ENCODE assay signal across 8 cellular contexts in genomic region chr5:131796793-131797693, GRCh38. TPM values are rescaled to one million over a fixed set of nuclear protein-coding genes. Genes with fewer than 3 reads are reported as not detected.
A peak's percentile ranks its signal among the peaks of the same experiment; 100 is the strongest.
DNase-seq lines count a peak whose midpoint lies in the region; ATAC-seq and TF ChIP-seq lines count a peak whose summit lies in the region.

Gene FNIP1 (minus strand): TSS chr5:131797017. CDS start chr5:131796921, 96 bp downstream.

- H3K4me1 ChIP-seq in parathyroid adenoma (no peaks in the 10 kb centered on the region), tibial nerve (peaks cover 0 to 43% (median 8%) of the 10 kb centered on the region in 4 donors)

- no peaks in the 10 kb centered on the region for H3K9me3 ChIP-seq in parathyroid adenoma (ENCODE audit: control insufficient read depth, low read length)
- H3K9me3 ChIP-seq in tibial nerve, result no peaks in the 10 kb centered on the region

- H3K4me2 ChIP-seq in parathyroid adenoma (ENCODE audit: low read length), result peak within 1 kb of the TSS; percentile 91

- peak; percentile 86 to 100 for TF ChIP-seq EP300 in tibial nerve (IDR thresholded peaks at IDR 0.05)

- ATAC-seq in HG02759 (IDR thresholded peaks at IDR 0.05; ENCODE audit: unreplicated experiment) (peak; percentile 95), Right ventricle myocardium superior (ENCODE audit: poor library complexity) (peak; percentile 97)

- H3K79me2 ChIP-seq in parathyroid adenoma, result peaks cover 27% of the 10 kb centered on the region

- WGBS in tibial nerve, 2 donors, result 0 to 1% methylated on average over 58 to 60 of the region's 79 CpGs

- TF ChIP-seq CTCF in GM12864 (IDR thresholded peaks at IDR 0.05; ENCODE audit: low read depth, low read length, missing control alignments), result no peak
- peak; percentile 19 for TF ChIP-seq CTCF in parathyroid adenoma (IDR thresholded peaks at IDR 0.05)
- peak in 3 of 5 experiments; percentile 8 to 41 (median 30) for TF ChIP-seq CTCF in tibial nerve (IDR thresholded peaks at IDR 0.05)

- DNase-seq in GM12864 (ENCODE audit: low read depth) (peak; percentile 81), NCI-H1417 (lab: John Stamatoyannopoulos, UW) (peak; percentile 94 to 97 (median 96)), SW 1271 (lab: John Stamatoyannopoulos, UW) (peak; percentile 98), Right ventricle myocardium superior (peak; percentile 100), tibial nerve (ENCODE audit: low spot score in 2 of 2) (peak; percentile 99 to 100)
- peak; percentile 97 for DNase-seq in activated naive CD8-positive, alpha-beta T cell treated with anti-CD3 and anti-CD28 coated beads, Interleukin-2, amount 50 U/mL, for 16 hours (ENCODE audit: low read depth, low spot score)

- no peaks in the 10 kb centered on the region for H3K36me3 ChIP-seq in parathyroid adenoma (ENCODE audit: control insufficient read depth, insufficient read depth, low read length)
- H3K36me3 ChIP-seq in tibial nerve, result no peaks in the 10 kb centered on the region

- H3K27ac ChIP-seq in parathyroid adenoma, result peak within 1 kb of the TSS; percentile 96
- H3K27ac ChIP-seq in tibial nerve, result peak within 1 kb of the TSS; percentile 98 to 100 (median 100)

- H3K4me3 ChIP-seq in GM12864 (ENCODE audit: low read depth, low read length), result peak within 1 kb of the TSS; percentile 69
- H3K4me3 ChIP-seq in parathyroid adenoma (ENCODE audit: low read depth, low read length), result peak within 1 kb of the TSS; percentile 86
- H3K4me3 ChIP-seq in tibial nerve, result peak within 1 kb of the TSS; percentile 92 to 99 (median 96)

- TF ChIP-seq POLR2A in tibial nerve (IDR thresholded peaks at IDR 0.05), result peak; percentile 97 to 99

- H2AFZ ChIP-seq in parathyroid adenoma, result peak within 1 kb of the TSS; percentile 98

- H3K27me3 ChIP-seq in parathyroid adenoma (ENCODE audit: control insufficient read depth, insufficient read depth, low read length) (no peaks in the 10 kb centered on the region), tibial nerve (no peaks in the 10 kb centered on the region)

- H3K9ac ChIP-seq in parathyroid adenoma, result peak within 1 kb of the TSS; percentile 85

- intact Hi-C loops in Right ventricle myocardium superior (cut with DNase I), result no loop called here

RNA-seq across cellular contexts. Expression of gene FNIP1, which starts in this region (rescaled TPM):
- total RNA-seq in Right ventricle myocardium superior (30.7 TPM), tibial nerve (10 to 100 TPM; 36.0 to 42.7 (median 38.5) TPM)

Comparison
In these comparisons a context has a peak if more than half of its experiments do, and no peak if none do; other contexts are left out.
1. Peak in every context shown above with its lines: DNase-seq, ATAC-seq, H3K4me3 ChIP-seq and H3K27ac ChIP-seq.